6 cellular contexts compared by ENCODE assay signal in genomic region chr21:29074007-29074376, GRCh38. TPM values are rescaled to one million over a fixed set of nuclear protein-coding genes. Genes with fewer than 3 reads are reported as not detected.
DNase-seq lines count a peak whose midpoint lies in the region; ATAC-seq and TF ChIP-seq lines count a peak whose summit lies in the region.

No MANE protein-coding gene starts in this region.

- intact Hi-C loops in spleen (cut with DNase I; ENCODE audit: low total_unique reads), result loop anchor here (10.0 kb wide), 1 partner anchor 79 kb away; the partner anchor contains the start of gene LTN1

- ATAC-seq in GM19043 (IDR thresholded peaks at IDR 0.05; ENCODE audit: low read depth, unreplicated experiment) (peak; percentile 8), HG03469 (IDR thresholded peaks at IDR 0.05; ENCODE audit: unreplicated experiment) (peak; percentile 2)

- peaks cover 0 to 18% (median 8%) of the 10 kb centered on the region in 6 donors for H3K36me3 ChIP-seq in spleen

- TF ChIP-seq CTCF in epithelial cell of esophagus (IDR thresholded peaks at IDR 0.05; ENCODE audit: insufficient read depth, low read depth, low read length, missing control alignments) (no peak), spleen (IDR thresholded peaks at IDR 0.05 in 8 of 11, conservative IDR thresholded peaks at IDR 0.05 in 3 of 11) (no peak)

- no peak for DNase-seq in epithelial cell of esophagus (ENCODE audit: low read depth)
- no peak for DNase-seq in spleen
- DNase-seq in NCI-H2029 (lab: John Stamatoyannopoulos, UW), result no peak
- no peak for DNase-seq in NCI-H774 (lab: John Stamatoyannopoulos, UW)

- peak overlapping the region; percentile 86 to 94 (median 92) for H3K27ac ChIP-seq in spleen

- 12 to 18% (median 14%) methylated on average over 9 of the region's 9 CpGs for WGBS in spleen, 5 donors

- H3K4me3 ChIP-seq in epithelial cell of esophagus (ENCODE audit: low read length), result peak overlapping the region; percentile 87
- peak overlapping the region; percentile 75 to 95 (median 90) for H3K4me3 ChIP-seq in spleen

- no peak for TF ChIP-seq POLR2A in spleen (IDR thresholded peaks at IDR 0.05)

- no peaks in the 10 kb centered on the region for H3K9me3 ChIP-seq in spleen

- H3K4me1 ChIP-seq in spleen, result peaks cover 22 to 74% (median 51%) of the 10 kb centered on the region in 6 donors

- no peaks in the 10 kb centered on the region for H3K27me3 ChIP-seq in spleen (replicated peaks in 1 of 7)

RNA-seq across cellular contexts. Expression of gene CCT8, which starts 0.5 kb away (rescaled TPM):
- total RNA-seq in spleen, result 100 to 1,000 TPM in 5 of 7 donors, 10 to 100 TPM in 2; 92.3 to 137 (median 115) TPM
- 100 to 1,000 TPM in 2 of 3 donors, 10 to 100 TPM in 1; 98.4 to 120 (median 108) TPM for polyA plus RNA-seq in spleen

RNA-seq across cellular contexts. Expression of gene USP16, which starts 49.5 kb away (rescaled TPM):
- total RNA-seq in spleen, result 10 to 100 TPM; 31.7 to 40.9 (median 39.0) TPM
- 10 to 100 TPM; 17.2 to 22.7 (median 22.7) TPM for polyA plus RNA-seq in spleen

RNA-seq across cellular contexts. Expression of gene RWDD2B, which starts 54.8 kb away (rescaled TPM):
- 10 to 100 TPM in 3 of 7 donors, 1 to 10 TPM in 4; 7.5 to 11.5 (median 9.5) TPM for total RNA-seq in spleen
- 10 to 100 TPM in 2 of 3 donors, 1 to 10 TPM in 1; 8.5 to 14.3 (median 10.4) TPM for polyA plus RNA-seq in spleen

RNA-seq across cellular contexts. Expression of gene MAP3K7CL, which starts 56.5 kb away (rescaled TPM):
- total RNA-seq in spleen, result 10 to 100 TPM in 5 of 7 donors, 1 to 10 TPM in 2; 7.1 to 24.3 (median 13.9) TPM
- polyA plus RNA-seq in spleen, result 10 to 100 TPM in 2 of 3 donors, 1 to 10 TPM in 1; 6.9 to 13.3 (median 10.5) TPM
